ENCODE assay signal across 8 cellular contexts in genomic region chr11:93542753-93543246, GRCh38. TPM values are rescaled to one million over a fixed set of nuclear protein-coding genes. Genes with fewer than 3 reads are reported as not detected.
DNase-seq lines count a peak whose midpoint lies in the region; ATAC-seq, FAIRE-seq and TF ChIP-seq lines count a peak whose summit lies in the region.

No MANE protein-coding gene starts in this region.

- peak; percentile 43 for DNase-seq in GM12891 (ENCODE audit: insufficient read length, low spot score)
- DNase-seq in cardiac fibroblast (ENCODE audit: low read depth in 2 of 2), result no peak
- DNase-seq in lung (ENCODE audit: low spot score), result no peak
- DNase-seq in upper lobe of left lung, result peak in 1 of 2 donors; percentile 92
- DNase-seq in NCI-H2107 (lab: John Stamatoyannopoulos, UW), result no peak
- no peak for DNase-seq in NOMO-1 treated with dmso at 0.1 percent for 144 hours (lab: John Stamatoyannopoulos, UW; ENCODE audit: unreplicated experiment)

- H3K4me3 ChIP-seq in cardiac fibroblast (replicated peaks in 1 of 2; ENCODE audit: low read depth in 2 of 2, low read length in 2 of 2) (peak overlapping the region; percentile 64 to 72), lung (peak overlapping the region; percentile 54), upper lobe of left lung (peak overlapping the region; percentile 63 to 91 (median 77))

- TF ChIP-seq EP300 in upper lobe of left lung (IDR thresholded peaks at IDR 0.05), result no peak

- H3K9me3 Mint-ChIP-seq in IgD-negative memory B cell, result no peaks in the 10 kb centered on the region

- no peak for TF ChIP-seq CTCF in cardiac fibroblast (IDR thresholded peaks at IDR 0.05; ENCODE audit: low read depth, low read length)
- TF ChIP-seq CTCF in lung (IDR thresholded peaks at IDR 0.05; ENCODE audit: control extremely low read depth, extremely low read depth), result no peak
- TF ChIP-seq CTCF in upper lobe of left lung (IDR thresholded peaks at IDR 0.05), result no peak

- H3K36me3 ChIP-seq in lung (ENCODE audit: control insufficient read depth in 2 of 2, insufficient read depth in 2 of 2, low read length in 2 of 2) (no peaks in the 10 kb centered on the region), upper lobe of left lung (no peaks in the 10 kb centered on the region)

- 1% methylated on average over 35 to 69 of the region's 69 CpGs for WGBS in lung, 2 donors
- 0% methylated on average over 45 of the region's 69 CpGs; no CpG with 5 or more reads in 1 of the 2 donors for WGBS in upper lobe of left lung, 2 donors

- H3K9me3 ChIP-seq in lung (ENCODE audit: control insufficient read depth in 2 of 2, insufficient read depth in 1 of 2, low read length in 1 of 2) (no peaks in the 10 kb centered on the region), upper lobe of left lung (no peaks in the 10 kb centered on the region)

- H3K27me3 ChIP-seq in lung (ENCODE audit: control insufficient read depth, insufficient read depth), result no peaks in the 10 kb centered on the region
- no peaks in the 10 kb centered on the region for H3K27me3 ChIP-seq in upper lobe of left lung

- peak overlapping the region; percentile 86 to 96 (median 93) for H3K4me3 Mint-ChIP-seq in IgD-negative memory B cell

- H3K27ac Mint-ChIP-seq in IgD-negative memory B cell, result no peak overlapping the region

- no peak for TF ChIP-seq POLR2A in GM12891 (IDR thresholded peaks at IDR 0.05; ENCODE audit: low read depth, low read length)
- TF ChIP-seq POLR2A in upper lobe of left lung (IDR thresholded peaks at IDR 0.05), result no peak

- no peaks in the 10 kb centered on the region for H3K27me3 Mint-ChIP-seq in IgD-negative memory B cell

- FAIRE-seq in GM12891 (lab: Jason Lieb, UNC), result peak; percentile 5

- peaks cover 9 to 16% of the 10 kb centered on the region in 2 donors for H3K4me1 ChIP-seq in lung (ENCODE audit: control insufficient read depth in 2 of 2, insufficient read depth in 2 of 2, low read length in 2 of 2)
- peaks cover 15 to 54% (median 32%) of the 10 kb centered on the region in 4 donors for H3K4me1 ChIP-seq in upper lobe of left lung

- ATAC-seq in GM21717 (IDR thresholded peaks at IDR 0.05; ENCODE audit: unreplicated experiment) (peak; percentile 37), lung (ENCODE audit: insufficient read depth, low FRiP score) (peak; percentile 24), upper lobe of left lung (ENCODE audit: low FRiP score in 2 of 2) (peak in 1 of 2 donors; percentile 62)

- H3K4me1 Mint-ChIP-seq in IgD-negative memory B cell, result peaks cover 12 to 15% (median 13%) of the 10 kb centered on the region in 3 donors

- H3K36me3 Mint-ChIP-seq in IgD-negative memory B cell, result no peaks in the 10 kb centered on the region

- peak overlapping the region; percentile 75 to 85 for H3K27ac ChIP-seq in lung (ENCODE audit: low read depth in 1 of 2, low read length in 1 of 2)
- peak overlapping the region; percentile 83 to 91 (median 86) for H3K27ac ChIP-seq in upper lobe of left lung

TF ChIP-seq in GM12891, 5 proteins besides CTCF, POLR2A, EP300 and RAD21:
- TF ChIP-seq PAX5 (IDR thresholded peaks at IDR 0.05; ENCODE audit: insufficient read depth, low read length, severe bottlenecking), result no peak
- no peak for TF ChIP-seq TAF1 (IDR thresholded peaks at IDR 0.05; ENCODE audit: low read depth, low read length)
- TF ChIP-seq POU2F2 (IDR thresholded peaks at IDR 0.05; ENCODE audit: low read depth, low read length), result no peak
- TF ChIP-seq POLR2AphosphoS5 (IDR thresholded peaks at IDR 0.05; ENCODE audit: low read depth, low read length), result no peak
- no peak for TF ChIP-seq SPI1 (IDR thresholded peaks at IDR 0.05; ENCODE audit: low read depth, low read length)

RNA-seq across cellular contexts. Expression of gene SMCO4, which starts 0.4 kb away (rescaled TPM):
- polyA plus RNA-seq in GM12891 (2012; ENCODE audit: low read depth, missing spikeins), result 38.2 TPM
- polyA plus RNA-seq in IgD-negative memory B cell, result 8.0 TPM
- 10 to 100 TPM; 27.0 to 45.2 TPM for total RNA-seq in lung
- 100 to 1,000 TPM in 1 of 2 donors, 10 to 100 TPM in 1; 41.9 to 132 TPM for polyA plus RNA-seq in lung
- total RNA-seq in upper lobe of left lung, result 10 to 100 TPM; 13.6 to 62.4 (median 42.1) TPM
